Comparison of ENCODE assay signal across 8 cellular contexts in the genomic region with DNA sequence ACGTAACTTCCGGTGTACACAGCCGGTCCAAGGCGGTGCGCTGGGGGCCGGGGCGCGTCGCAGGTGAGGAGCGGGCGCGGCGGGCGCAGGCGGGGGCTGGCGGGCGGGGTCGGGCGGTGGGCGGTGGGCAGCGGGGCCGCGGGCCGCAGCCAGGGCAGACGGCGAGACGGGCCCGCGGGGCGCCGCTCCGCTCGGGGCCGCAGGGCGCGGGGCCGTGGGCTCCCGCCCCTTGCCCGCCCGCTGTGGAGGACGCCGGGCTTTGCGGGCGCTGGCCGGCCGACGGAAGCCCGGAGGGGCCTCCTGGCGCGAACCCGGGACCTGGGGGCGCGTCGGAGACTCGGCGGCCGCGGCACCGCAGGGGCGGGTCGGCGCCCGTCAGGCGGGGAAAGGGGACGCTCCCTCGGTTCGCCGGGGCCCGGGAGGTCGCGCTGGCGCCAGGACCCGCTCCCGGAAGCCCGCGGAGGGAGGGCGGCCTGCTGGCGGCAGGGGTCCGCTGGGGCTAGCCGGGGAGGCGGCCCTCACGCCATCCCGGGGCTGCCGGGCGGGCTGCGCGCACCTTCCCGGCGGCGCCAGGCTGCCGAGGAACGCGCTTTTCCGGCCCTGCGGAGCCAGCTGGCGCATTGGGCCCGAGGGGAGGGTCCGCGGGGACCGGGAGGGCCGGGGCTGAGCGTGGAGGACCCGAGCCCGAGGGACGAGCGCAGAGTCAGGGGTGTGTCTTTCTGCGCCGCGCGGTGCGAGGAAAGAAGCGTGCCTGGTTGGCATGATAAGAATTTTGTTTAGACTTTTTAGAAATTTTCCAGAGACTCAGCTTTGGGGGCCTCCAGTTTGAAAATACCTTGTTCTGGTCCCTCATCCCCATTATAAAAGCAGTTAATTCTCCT. TPM values are rescaled to one million over a fixed set of nuclear protein-coding genes. Genes with fewer than 3 reads are reported as not detected.
DNase-seq lines count a peak whose midpoint lies in the region; ATAC-seq and TF ChIP-seq lines count a peak whose summit lies in the region.

A gene with protein sequence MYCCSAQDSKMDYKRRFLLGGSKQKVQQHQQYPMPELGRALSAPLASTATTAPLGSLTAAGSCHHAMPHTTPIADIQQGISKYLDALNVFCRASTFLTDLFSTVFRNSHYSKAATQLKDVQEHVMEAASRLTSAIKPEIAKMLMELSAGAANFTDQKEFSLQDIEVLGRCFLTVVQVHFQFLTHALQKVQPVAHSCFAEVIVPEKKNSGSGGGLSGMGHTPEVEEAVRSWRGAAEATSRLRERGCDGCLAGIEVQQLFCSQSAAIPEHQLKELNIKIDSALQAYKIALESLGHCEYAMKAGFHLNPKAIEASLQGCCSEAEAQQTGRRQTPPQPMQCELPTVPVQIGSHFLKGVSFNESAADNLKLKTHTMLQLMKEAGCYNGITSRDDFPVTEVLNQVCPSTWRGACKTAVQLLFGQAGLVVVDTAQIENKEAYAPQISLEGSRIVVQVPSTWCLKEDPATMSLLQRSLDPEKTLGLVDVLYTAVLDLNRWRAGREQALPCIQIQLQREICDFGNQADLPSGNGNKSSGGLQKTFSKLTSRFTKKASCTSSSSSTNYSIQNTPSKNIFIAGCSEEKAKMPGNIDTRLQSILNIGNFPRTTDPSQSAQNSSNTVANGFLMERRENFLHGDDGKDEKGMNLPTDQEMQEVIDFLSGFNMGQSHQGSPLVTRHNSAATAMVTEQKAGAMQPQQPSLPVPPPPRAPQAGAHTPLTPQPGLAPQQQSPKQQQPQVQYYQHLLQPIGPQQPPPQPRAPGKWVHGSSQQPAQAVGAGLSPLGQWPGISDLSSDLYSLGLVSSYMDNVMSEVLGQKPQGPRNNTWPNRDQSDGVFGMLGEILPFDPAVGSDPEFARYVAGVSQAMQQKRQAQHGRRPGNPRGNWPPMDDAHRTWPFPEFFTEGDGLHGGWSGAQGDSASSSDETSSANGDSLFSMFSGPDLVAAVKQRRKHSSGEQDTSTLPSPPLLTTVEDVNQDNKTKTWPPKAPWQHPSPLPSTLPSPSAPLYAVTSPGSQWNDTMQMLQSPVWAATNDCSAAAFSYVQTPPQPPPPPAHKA (N-terminal part only) (plus strand): TSS at position 3 of the 881 bp plus-strand sequence. CDS start 45,920 bp downstream, outside the sequence.

- TF ChIP-seq CTCF in epithelial cell of esophagus (IDR thresholded peaks at IDR 0.05; ENCODE audit: insufficient read depth, low read depth, low read length, missing control alignments) (no peak), stomach (IDR thresholded peaks at IDR 0.05) (no peak)

- peak; percentile 10 for DNase-seq in DMS79 treated with DMSO at 0.1 percent for 48 hours (lab: John Stamatoyannopoulos, UW)
- no peak for DNase-seq in DMS79 (lab: John Stamatoyannopoulos, UW)
- peak; percentile 28 for DNase-seq in NCI-H146 treated with DMSO at 0.1 percent for 48 hours (lab: John Stamatoyannopoulos, UW; ENCODE audit: unreplicated experiment)
- DNase-seq in epithelial cell of esophagus (ENCODE audit: low read depth), result peak; percentile 23
- peak; percentile 91 for DNase-seq in stomach

- POLR2A ChIA-PET in activated CD8-positive, alpha-beta memory T cell treated with anti-CD3 and anti-CD28 coated beads for 36 hours (lab: Charles Lee), result no interaction called here

- H3K27me3 ChIP-seq in mucosa of rectum (ENCODE audit: control insufficient read depth in 2 of 2, insufficient read depth in 2 of 2, low read length in 2 of 2) (no peaks in the 10 kb centered on the region), stomach (no peaks in the 10 kb centered on the region)

- peak; percentile 90 for ATAC-seq in HG02623 (IDR thresholded peaks at IDR 0.05; ENCODE audit: unreplicated experiment)

- TF ChIP-seq POLR2A in stomach (IDR thresholded peaks at IDR 0.05), result no peak

- 0 to 1% (median 0%) methylated on average over 8 to 110 of the region's 112 CpGs for WGBS in stomach, 5 donors

- peak within 1 kb of the TSS; percentile 90 for H3K27ac ChIP-seq in mucosa of rectum (ENCODE audit: low read depth in 2 of 2, low read length in 2 of 2)
- H3K27ac ChIP-seq in stomach, result peak within 1 kb of the TSS; percentile 93 to 100 (median 97)

- intact Hi-C loops in stomach (cut with DNase I; ENCODE audit: low total_unique reads), result no loop called here

- H3K4me1 ChIP-seq in mucosa of rectum (ENCODE audit: control insufficient read depth in 2 of 2, insufficient read depth in 2 of 2, low read length in 2 of 2) (peaks cover 11 to 16% of the 10 kb centered on the region in 2 donors), stomach (peaks cover 10 to 44% (median 20%) of the 10 kb centered on the region in 4 donors)

- H3K4me3 ChIP-seq in epithelial cell of esophagus (ENCODE audit: low read length), result peak within 1 kb of the TSS; percentile 73
- H3K4me3 ChIP-seq in mucosa of rectum (ENCODE audit: low read length in 2 of 2), result peak within 1 kb of the TSS; percentile 81 to 89
- H3K4me3 ChIP-seq in stomach, result peak within 1 kb of the TSS; percentile 79 to 98 (median 90)

- CTCF ChIA-PET in activated CD8-positive, alpha-beta memory T cell treated with anti-CD3 and anti-CD28 coated beads for 36 hours (lab: Charles Lee), result no interaction called here

- H3K9ac ChIP-seq in mucosa of rectum (ENCODE audit: low read depth in 1 of 2, low read length in 2 of 2), result peak within 1 kb of the TSS; percentile 73 to 95

- no peaks in the 10 kb centered on the region for H3K9me3 ChIP-seq in mucosa of rectum (ENCODE audit: control insufficient read depth in 2 of 2, low read length in 2 of 2)
- no peaks in the 10 kb centered on the region for H3K9me3 ChIP-seq in stomach

- H3K36me3 ChIP-seq in mucosa of rectum (ENCODE audit: control insufficient read depth in 2 of 2, insufficient read depth in 2 of 2, low read length in 2 of 2) (no peaks in the 10 kb centered on the region), stomach (peaks cover 0 to 6% (median 0%) of the 10 kb centered on the region in 4 donors)

- no peak for TF ChIP-seq EP300 in stomach (IDR thresholded peaks at IDR 0.05)

RNA-seq across cellular contexts. Expression of the gene that starts here (rescaled TPM):
- total RNA-seq in activated CD8-positive, alpha-beta memory T cell treated with anti-CD3 and anti-CD28 coated beads for 36 hours, result 10 to 100 TPM; 10.5 to 11.4 TPM
- 10 to 100 TPM; 12.9 to 60.7 (median 20.1) TPM for total RNA-seq in stomach
- 1 to 10 TPM; 2.1 to 3.6 (median 3.5) TPM for polyA plus RNA-seq in stomach
